ENCODE assay signal across 9 cellular contexts in genomic region chr9:2469681-2470141, GRCh38.
DNase-seq lines count a peak whose midpoint lies in the region; ATAC-seq and TF ChIP-seq lines count a peak whose summit lies in the region.
"Had no signal": no experiment of that assay in that cellular context is flagged by ENCODE, and none has a peak within 500 bp of the region (broad histone marks: within the 10 kb centered on the region; RNA-seq: fewer than 3 reads in every experiment).

No MANE protein-coding gene starts in this region.

- DNase-seq in NCI-H2196 (lab: John Stamatoyannopoulos, UW; ENCODE audit: unreplicated experiment), result peak; percentile 70
- DNase-seq in NCI-H2196 treated with DMSO at 0.1 percent for 48 hours (lab: John Stamatoyannopoulos, UW; ENCODE audit: unreplicated experiment), result no peak
- peak; percentile 3 to 9 for DNase-seq in Kasumi-1 (lab: John Stamatoyannopoulos, UW)
- DNase-seq in colonic mucosa, result peak; percentile 27
- no peak for DNase-seq in psoas muscle
- no peak for DNase-seq in suprapubic skin (ENCODE audit: low spot score in 2 of 2)
- DNase-seq: natural killer cell had no signal

- TF ChIP-seq EP300 in suprapubic skin (IDR thresholded peaks at IDR 0.05), result no peak

- WGBS in psoas muscle, 3 donors, result 30 to 42% (median 38%) methylated on average over 6 of the region's 6 CpGs
- 52% methylated on average over 6 of the region's 6 CpGs for WGBS in suprapubic skin

- TF ChIP-seq CTCF in colonic mucosa (IDR thresholded peaks at IDR 0.05) (no peak), psoas muscle (IDR thresholded peaks at IDR 0.05) (no peak), suprapubic skin (IDR thresholded peaks at IDR 0.05) (no peak)

- intact Hi-C loops in colonic mucosa (cut with DNase I), result no loop called here
- intact Hi-C loops in psoas muscle (cut with DNase I), result loop anchor here in 1 of 2 donors (10.0 kb wide), 1 partner anchor 255 kb away; no protein-coding TSS in a partner anchor

- H3K27me3 ChIP-seq in colonic mucosa, result no peaks in the 10 kb centered on the region
- no peaks in the 10 kb centered on the region for H3K27me3 ChIP-seq in psoas muscle (ENCODE audit: insufficient read depth in 3 of 3, low read length in 2 of 3)
- H3K27me3 ChIP-seq in suprapubic skin, result no peaks in the 10 kb centered on the region

- H3K27ac ChIP-seq in colonic mucosa (no peak overlapping the region), psoas muscle (no peak overlapping the region), suprapubic skin (no peak overlapping the region)

- no peaks in the 10 kb centered on the region for H3K4me1 ChIP-seq in colonic mucosa
- peaks cover 8% of the 10 kb centered on the region for H3K4me1 ChIP-seq in psoas muscle
- no peaks in the 10 kb centered on the region for H3K4me1 ChIP-seq in suprapubic skin

- H3K4me3 ChIP-seq in colonic mucosa (no peak overlapping the region), psoas muscle (no peak overlapping the region), suprapubic skin (no peak overlapping the region)

- ATAC-seq in psoas muscle (peak; percentile 31 to 59 (median 52)), HG02973 (IDR thresholded peaks at IDR 0.05; ENCODE audit: unreplicated experiment) (no peak), HG03565 (IDR thresholded peaks at IDR 0.05; ENCODE audit: unreplicated experiment) (no peak)

- H3K36me3 ChIP-seq in colonic mucosa (no peaks in the 10 kb centered on the region), psoas muscle (ENCODE audit: insufficient read depth in 1 of 2, low read depth in 1 of 2) (no peaks in the 10 kb centered on the region), suprapubic skin (no peaks in the 10 kb centered on the region)

- no peak overlapping the region for H3K9ac ChIP-seq in colonic mucosa (ENCODE audit: low read depth in 2 of 2, low read length in 2 of 2)

- TF ChIP-seq POLR2A in suprapubic skin (IDR thresholded peaks at IDR 0.05), result no peak

- H3K9me3 ChIP-seq in colonic mucosa (no peaks in the 10 kb centered on the region), psoas muscle (no peaks in the 10 kb centered on the region), suprapubic skin (no peaks in the 10 kb centered on the region)

Comparison
In these comparisons a context has a peak if more than half of its experiments do, and no peak if none do; other contexts are left out.
1. DNase-seq: peak in NCI-H2196 (single experiment), Kasumi-1 (2 of 2) and colonic mucosa (single experiment); none in NCI-H2196 treated with DMSO at 0.1 percent for 48 hours (single experiment), psoas muscle (0 of 2) and suprapubic skin (0 of 2).
2. ATAC-seq: peak in psoas muscle (4 of 4); none in HG02973 (single experiment) and HG03565 (single experiment).